8 cellular contexts compared by ENCODE assay signal in genomic region chr17:82021728-82022309, GRCh38. TPM values are rescaled to one million over a fixed set of nuclear protein-coding genes. Genes with fewer than 3 reads are reported as not detected.
A peak's percentile ranks its signal among the peaks of the same experiment; 100 is the strongest.
DNase-seq lines count a peak whose midpoint lies in the region; ATAC-seq and TF ChIP-seq lines count a peak whose summit lies in the region.

No MANE protein-coding gene starts in this region.

- POLR2A ChIA-PET in HEK293T (lab: Yijun Ruan, JAX) = interaction anchor here (0.9 to 3.7 kb wide), 10 partner anchors 9 to 152 kb away, joined by 3 to 22 read pairs (median 6); partner anchors contain the start of genes ASPSCR1, DCXR and PYCR1

- H3K4me1 ChIP-seq in right atrium auricular region = peaks cover 0 to 28% of the 10 kb centered on the region in 2 donors
- H3K4me1 ChIP-seq in liver (ENCODE audit: control insufficient read depth in 4 of 4, insufficient read depth in 4 of 4, low read length in 3 of 4) = peaks cover 18 to 62% (median 43%) of the 10 kb centered on the region in 4 donors

- peak overlapping the region; percentile 55 to 70 for H3K9ac ChIP-seq in liver (ENCODE audit: low read depth in 1 of 2, low read length in 2 of 2)

- H3K36me3 Mint-ChIP-seq in activated T-helper 2 cell treated with anti-CD3 and anti-CD28 coated beads, Interferon-gamma antibody, Interleukin-2, Interleukin-4, amounts not matched to agents 10 μg/mL and 5 μg/mL and 100 μg/mL, durations not matched to agents 14 hours and 24 hours and 36 hours (ENCODE audit: low read depth) = peaks cover 7% of the 10 kb centered on the region
- no peaks in the 10 kb centered on the region for H3K36me3 Mint-ChIP-seq in type B pancreatic cell

- H3K36me3 ChIP-seq in right atrium auricular region (peaks cover 11% of the 10 kb centered on the region), liver (ENCODE audit: control insufficient read depth in 4 of 4, insufficient read depth in 3 of 4, low read depth in 1 of 4, low read length in 3 of 4) (no peaks in the 10 kb centered on the region)

- peak overlapping the region; percentile 84 to 93 for H3K4me3 ChIP-seq in right atrium auricular region
- peak overlapping the region; percentile 64 to 80 (median 67) for H3K4me3 ChIP-seq in liver (ENCODE audit: low read depth in 1 of 3, low read length in 3 of 3)

- H3K9me3 ChIP-seq in right atrium auricular region (no peaks in the 10 kb centered on the region), liver (ENCODE audit: control insufficient read depth in 4 of 4, low read length in 3 of 4) (no peaks in the 10 kb centered on the region)

- TF ChIP-seq CTCF in right atrium auricular region (IDR thresholded peaks at IDR 0.05) (no peak), liver (IDR thresholded peaks at IDR 0.05; ENCODE audit: low read depth, low read length, missing input control) (no peak), type B pancreatic cell (conservative IDR thresholded peaks at IDR 0.05) (no peak)

- ATAC-seq in left cardiac atrium (no peak), HG02759 (IDR thresholded peaks at IDR 0.05; ENCODE audit: unreplicated experiment) (no peak)

- H3K27me3 ChIP-seq in right atrium auricular region (no peaks in the 10 kb centered on the region), liver (ENCODE audit: control insufficient read depth in 4 of 4, insufficient read depth in 4 of 4, low read length in 3 of 4) (no peaks in the 10 kb centered on the region)

- H3K4me1 Mint-ChIP-seq in activated T-helper 2 cell treated with anti-CD3 and anti-CD28 coated beads, Interferon-gamma antibody, Interleukin-2, Interleukin-4, amounts not matched to agents 10 μg/mL and 5 μg/mL and 100 μg/mL, durations not matched to agents 14 hours and 24 hours and 36 hours (ENCODE audit: low read depth) = peaks cover 15% of the 10 kb centered on the region
- peaks cover 12% of the 10 kb centered on the region for H3K4me1 Mint-ChIP-seq in type B pancreatic cell (ENCODE audit: unreplicated experiment)

- peak overlapping the region; percentile 69 for H3K27ac Mint-ChIP-seq in activated T-helper 2 cell treated with anti-CD3 and anti-CD28 coated beads, Interferon-gamma antibody, Interleukin-2, Interleukin-4, amounts not matched to agents 10 μg/mL and 5 μg/mL and 100 μg/mL, durations not matched to agents 14 hours and 24 hours and 36 hours
- peak overlapping the region; percentile 56 for H3K27ac Mint-ChIP-seq in type B pancreatic cell

- H3K9me3 Mint-ChIP-seq in activated T-helper 2 cell treated with anti-CD3 and anti-CD28 coated beads, Interferon-gamma antibody, Interleukin-2, Interleukin-4, amounts not matched to agents 10 μg/mL and 5 μg/mL and 100 μg/mL, durations not matched to agents 14 hours and 24 hours and 36 hours = no peaks in the 10 kb centered on the region
- H3K9me3 Mint-ChIP-seq in type B pancreatic cell = no peaks in the 10 kb centered on the region

- TF ChIP-seq RAD21 in liver (IDR thresholded peaks at IDR 0.05) = no peak

- 11% methylated on average over 15 of the region's 15 CpGs for WGBS in liver

- no peak for DNase-seq in right atrium auricular region (ENCODE audit: low spot score)
- DNase-seq in left cardiac atrium = no peak
- DNase-seq in activated T-helper 2 cell treated with anti-CD3 and anti-CD28 coated beads, Interferon-gamma antibody, Interleukin-2, Interleukin-4, amounts not matched to agents 10 μg/mL and 5 μg/mL and 100 μg/mL, durations not matched to agents 14 hours and 24 hours and 36 hours (ENCODE audit: low spot score) = no peak
- no peak for DNase-seq in type B pancreatic cell (ENCODE audit: extremely low spot score, unreplicated experiment)
- no peak for DNase-seq in HEK293T (ENCODE audit: extremely low spot score)
- DNase-seq in A172 (ENCODE audit: low spot score) = no peak

- CTCF ChIA-PET in HEK293T (lab: Yijun Ruan, JAX) = interaction anchor here (0.6 to 4.4 kb wide), 8 partner anchors 9 to 179 kb away, joined by 3 to 34 read pairs (median 4); partner anchors contain the start of genes DCXR, NOTUM and RAC3

- no peaks in the 10 kb centered on the region for H3K27me3 Mint-ChIP-seq in activated T-helper 2 cell treated with anti-CD3 and anti-CD28 coated beads, Interferon-gamma antibody, Interleukin-2, Interleukin-4, amounts not matched to agents 10 μg/mL and 5 μg/mL and 100 μg/mL, durations not matched to agents 14 hours and 24 hours and 36 hours (ENCODE audit: low read depth)
- H3K27me3 Mint-ChIP-seq in type B pancreatic cell = no peaks in the 10 kb centered on the region

- intact Hi-C loops in left cardiac atrium (cut with DNase I) = loop anchor here (1.0 to 5.0 kb wide), 2 partner anchors 60 to 63 kb away; partner anchors contain the start of gene NOTUM (in 1 of the 2)
- intact Hi-C loops in activated T-helper 2 cell treated with anti-CD3 and anti-CD28 coated beads, Interferon-gamma antibody, Interleukin-2, Interleukin-4, amounts not matched to agents 10 μg/mL and 5 μg/mL and 100 μg/mL, durations not matched to agents 14 hours and 24 hours and 36 hours (cut with micrococcal nuclease) = loop anchor here (2.0 to 10.0 kb wide), 3 partner anchors 95 to 213 kb away; partner anchors contain the start of genes MAFG and P4HB

- H3K4me3 Mint-ChIP-seq in activated T-helper 2 cell treated with anti-CD3 and anti-CD28 coated beads, Interferon-gamma antibody, Interleukin-2, Interleukin-4, amounts not matched to agents 10 μg/mL and 5 μg/mL and 100 μg/mL, durations not matched to agents 14 hours and 24 hours and 36 hours (ENCODE audit: low read depth) = peak overlapping the region; percentile 84
- peak overlapping the region; percentile 87 for H3K4me3 Mint-ChIP-seq in type B pancreatic cell

- peak overlapping the region in 1 of 2 donors; percentile 50 for H3K27ac ChIP-seq in right atrium auricular region
- H3K27ac ChIP-seq in liver (ENCODE audit: low read depth in 1 of 2, low read length in 2 of 2) = peak overlapping the region; percentile 60 to 61

TF ChIP-seq in liver, 16 proteins besides CTCF, POLR2A, EP300 and RAD21:
- no peak for TF ChIP-seq HNF4A (conservative IDR thresholded peaks at IDR 0.05)

TF ChIP-seq in HEK293T, 16 proteins besides CTCF, POLR2A, EP300 and RAD21:
- TF ChIP-seq BHLHE40 (IDR thresholded peaks at IDR 0.05; ENCODE audit: borderline replicate concordance) (no peak), SUZ12 (IDR thresholded peaks at IDR 0.05) (no peak), CTBP1 (IDR thresholded peaks at IDR 0.05; ENCODE audit: borderline replicate concordance) (no peak), HDGF (IDR thresholded peaks at IDR 0.05; ENCODE audit: borderline replicate concordance) (no peak), NFRKB (IDR thresholded peaks at IDR 0.05) (no peak)

RNA-seq across cellular contexts. Expression of gene CENPX, which starts 0.9 kb away (rescaled TPM):
- total RNA-seq in right atrium auricular region (10 to 100 TPM; 36.5 to 47.6 TPM), left cardiac atrium (10 to 100 TPM; 27.2 to 37.2 TPM), liver (10 to 100 TPM; 22.5 to 40.6 TPM), type B pancreatic cell (ENCODE audit: low replicate concordance) (60.4 and 69.3 TPM in 2 replicates)
- total RNA-seq in activated T-helper 2 cell treated with anti-CD3 and anti-CD28 coated beads, Interferon-gamma antibody, Interleukin-2, Interleukin-4, amounts not matched to agents 10 μg/mL and 5 μg/mL and 100 μg/mL, durations not matched to agents 14 hours and 24 hours and 36 hours = 88.3 and 91.9 TPM in 2 replicates
- 10 to 100 TPM; 49.2 to 83.9 TPM for polyA plus RNA-seq in liver
- total RNA-seq in A172 (2014; rRNA removed; shearing (Covaris generic)) = 155 and 163 TPM in 2 replicates

RNA-seq across cellular contexts. Expression of gene LRRC45, which starts 1.3 kb away (rescaled TPM):
- total RNA-seq in right atrium auricular region (1 to 10 TPM; 4.7 to 4.9 TPM), left cardiac atrium (1 to 10 TPM; 3.7 to 7.9 TPM), liver (10 to 100 TPM in 1 of 2 donors, 1 to 10 TPM in 1; 7.2 to 14.1 TPM), type B pancreatic cell (ENCODE audit: low replicate concordance) (27.6 and 29.4 TPM in 2 replicates)
- total RNA-seq in activated T-helper 2 cell treated with anti-CD3 and anti-CD28 coated beads, Interferon-gamma antibody, Interleukin-2, Interleukin-4, amounts not matched to agents 10 μg/mL and 5 μg/mL and 100 μg/mL, durations not matched to agents 14 hours and 24 hours and 36 hours = 32.3 and 33.4 TPM in 2 replicates
- 1 to 10 TPM; 4.0 to 6.8 TPM for polyA plus RNA-seq in liver
- 28.0 and 38.0 TPM in 2 replicates for total RNA-seq in A172 (2014; rRNA removed; shearing (Covaris generic))

RNA-seq across cellular contexts. Expression of gene RAC3, which starts 9.7 kb away (rescaled TPM):
- total RNA-seq in right atrium auricular region (1 to 10 TPM in 1 of 2 donors, under 1 TPM in 1; 0.93 to 2.6 TPM), left cardiac atrium (1 to 10 TPM; 3.8 to 4.2 TPM), liver (1 to 10 TPM; 3.1 to 6.3 TPM), type B pancreatic cell (ENCODE audit: low replicate concordance) (41.7 and 51.7 TPM in 2 replicates)
- 15.4 and 18.4 TPM in 2 replicates for total RNA-seq in activated T-helper 2 cell treated with anti-CD3 and anti-CD28 coated beads, Interferon-gamma antibody, Interleukin-2, Interleukin-4, amounts not matched to agents 10 μg/mL and 5 μg/mL and 100 μg/mL, durations not matched to agents 14 hours and 24 hours and 36 hours
- 1 to 10 TPM in 1 of 2 donors, under 1 TPM in 1; 0.63 to 3.5 TPM for polyA plus RNA-seq in liver
- total RNA-seq in A172 (2014; rRNA removed; shearing (Covaris generic)) = 7.0 TPM in 1 of 2 replicates, not detected in the other

RNA-seq across cellular contexts. Expression of gene DCXR, which starts 15.7 kb away (rescaled TPM):
- total RNA-seq in right atrium auricular region (100 to 1,000 TPM; 169 to 213 TPM), left cardiac atrium (100 to 1,000 TPM; 132 to 161 TPM), liver (100 to 1,000 TPM in 1 of 2 donors, 10 to 100 TPM in 1; 58.6 to 504 TPM), type B pancreatic cell (ENCODE audit: low replicate concordance) (158 and 175 TPM in 2 replicates)
- 138 and 145 TPM in 2 replicates for total RNA-seq in activated T-helper 2 cell treated with anti-CD3 and anti-CD28 coated beads, Interferon-gamma antibody, Interleukin-2, Interleukin-4, amounts not matched to agents 10 μg/mL and 5 μg/mL and 100 μg/mL, durations not matched to agents 14 hours and 24 hours and 36 hours
- polyA plus RNA-seq in liver = 1,000 to 10,000 TPM in 1 of 2 donors, 100 to 1,000 TPM in 1; 667 to 1,190 TPM
- total RNA-seq in A172 (2014; rRNA removed; shearing (Covaris generic)) = 104 and 113 TPM in 2 replicates

RNA-seq across cellular contexts. Expression of gene RFNG, which starts 29.8 kb away (rescaled TPM):
- total RNA-seq in right atrium auricular region (10 to 100 TPM; 21.4 to 25.3 TPM), left cardiac atrium (10 to 100 TPM; 16.4 to 22.4 TPM), liver (10 to 100 TPM; 15.0 to 23.7 TPM), type B pancreatic cell (ENCODE audit: low replicate concordance) (35.9 and 43.4 TPM in 2 replicates)
- total RNA-seq in activated T-helper 2 cell treated with anti-CD3 and anti-CD28 coated beads, Interferon-gamma antibody, Interleukin-2, Interleukin-4, amounts not matched to agents 10 μg/mL and 5 μg/mL and 100 μg/mL, durations not matched to agents 14 hours and 24 hours and 36 hours = 21.8 and 21.9 TPM in 2 replicates
- polyA plus RNA-seq in liver = 10 to 100 TPM; 23.2 to 36.0 TPM
- total RNA-seq in A172 (2014; rRNA removed; shearing (Covaris generic)) = 42.8 and 50.1 TPM in 2 replicates
